In the genomic region with DNA sequence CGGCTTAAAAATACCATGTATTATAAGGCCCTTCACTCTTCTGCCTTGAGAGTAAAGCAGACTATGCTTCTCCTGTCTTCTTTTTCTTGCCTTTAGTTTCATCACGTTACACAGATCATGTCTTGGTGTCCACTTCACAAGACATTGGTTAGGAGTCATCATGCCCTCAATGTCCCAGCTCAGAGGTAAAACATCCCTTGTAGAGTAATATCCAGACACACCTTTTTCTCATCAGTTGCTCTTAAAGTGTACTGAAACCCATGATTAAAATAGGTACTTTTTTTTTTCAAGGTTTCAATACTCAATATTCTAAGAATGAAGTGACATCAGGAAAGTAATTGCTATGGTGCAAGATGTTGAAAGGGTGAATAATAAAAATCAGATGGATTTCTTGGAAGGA, we compare ENCODE assay signal across 19 cellular contexts.
DNase-seq lines count a peak whose midpoint lies in the region; ATAC-seq lines count a peak whose summit lies in the region.
"Had no signal": no experiment of that assay in that cellular context is flagged by ENCODE, and none has a peak within 500 bp of the region (broad histone marks: within the 10 kb centered on the region; RNA-seq: fewer than 3 reads in every experiment).

No MANE protein-coding gene starts in this region.

- POLR2A ChIA-PET in activated CD4-positive, alpha-beta T cell treated with anti-CD3 and anti-CD28 coated beads for 36 hours (lab: Charles Lee), result no interaction called here
- POLR2A ChIA-PET in naive thymus-derived CD4-positive, alpha-beta T cell (lab: Charles Lee), result no interaction called here

- ATAC-seq in activated CD4-positive, alpha-beta T cell treated with anti-CD3 and anti-CD28 coated beads for 36 hours, result peak; percentile 77
- ATAC-seq in activated naive CD4-positive, alpha-beta T cell treated with anti-CD3 and anti-CD28 coated beads, Interleukin-2, amount 50 U/mL, for 72 hours, result peak; percentile 18 to 85
- ATAC-seq in activated T-helper 17 cell treated with anti-CD3 and anti-CD28 coated beads, Interleukin-2, amount 50 U/mL, for 72 hours (replicated peaks), result peak; percentile 75
- ATAC-seq in stimulated activated effector memory CD8-positive, alpha-beta T cell treated with anti-CD3 and anti-CD28 coated beads, Interleukin-12 subunit alpha, Interleukin-12 subunit beta, amount 100 ng/mL, for 72 hours, result peak; percentile 58
- no peak for ATAC-seq in naive thymus-derived CD4-positive, alpha-beta T cell
- ATAC-seq: A549; CD8-positive, alpha-beta T cell had no signal

- H3K27me3 ChIP-seq in naive thymus-derived CD4-positive, alpha-beta T cell (ENCODE audit: control insufficient read depth in 2 of 2, insufficient read depth in 2 of 2, low read length in 2 of 2), result no peaks in the 10 kb centered on the region
- H3K27me3 ChIP-seq: BLaER1 treated with 17β-estradiol and CSF1 and Interleukin-3, amounts not matched to agents 10 nM and 100 nM had no signal

- H3K27ac Mint-ChIP-seq in activated CD4-positive, alpha-beta T cell treated with anti-CD3 and anti-CD28 coated beads for 36 hours, result no peak overlapping the region
- no peak overlapping the region for H3K27ac Mint-ChIP-seq in activated naive CD4-positive, alpha-beta T cell treated with anti-CD3 and anti-CD28 coated beads, Interleukin-2, amount 50 U/mL, for 72 hours
- H3K27ac Mint-ChIP-seq in activated naive CD4-positive, alpha-beta T cell treated with anti-CD3 and anti-CD28 coated beads, Interleukin-2, amount 10 ng/mL, durations not matched to agents 7 days and 5 days, result no peak overlapping the region
- no peak overlapping the region for H3K27ac Mint-ChIP-seq in activated T-helper 17 cell treated with anti-CD3 and anti-CD28 coated beads, Interleukin-2, amount 50 U/mL, for 72 hours
- H3K27ac Mint-ChIP-seq in stimulated activated effector memory CD8-positive, alpha-beta T cell treated with anti-CD3 and anti-CD28 coated beads, Interleukin-12 subunit alpha, Interleukin-12 subunit beta, amount 100 ng/mL, for 72 hours, result no peak overlapping the region
- no peak overlapping the region for H3K27ac Mint-ChIP-seq in naive thymus-derived CD4-positive, alpha-beta T cell
- H3K27ac Mint-ChIP-seq: B cell; CD4-positive, alpha-beta T cell; CD8-positive, alpha-beta T cell had no signal

- DNase-seq in activated CD4-positive, alpha-beta T cell treated with anti-CD3 and anti-CD28 coated beads for 36 hours, result no peak
- no peak for DNase-seq in activated CD4-positive, alpha-beta T cell treated with anti-CD3 and anti-CD28 coated beads for 4 hours
- no peak for DNase-seq in activated naive CD4-positive, alpha-beta T cell treated with anti-CD3 and anti-CD28 coated beads, Interleukin-2, amount 50 U/mL, for 72 hours (ENCODE audit: low spot score in 2 of 2)
- DNase-seq in activated naive CD4-positive, alpha-beta T cell treated with anti-CD3 and anti-CD28 coated beads, Interleukin-2, amount 10 ng/mL, durations not matched to agents 7 days and 5 days, result no peak
- DNase-seq in stimulated activated effector memory CD8-positive, alpha-beta T cell treated with anti-CD3 and anti-CD28 coated beads, Interleukin-12 subunit alpha, Interleukin-12 subunit beta, amount 100 ng/mL, for 72 hours (ENCODE audit: low spot score in 2 of 2), result no peak
- no peak for DNase-seq in naive thymus-derived CD4-positive, alpha-beta T cell
- DNase-seq: AML-193; Caco-2; Calu3; CD4-positive, alpha-beta T cell; CD8-positive, alpha-beta T cell; DMS79 treated with DMSO at 0.1 percent for 48 hours; GF-D8 had no signal

- H3K36me3 Mint-ChIP-seq in activated CD4-positive, alpha-beta T cell treated with anti-CD3 and anti-CD28 coated beads for 36 hours (ENCODE audit: low read depth), result no peaks in the 10 kb centered on the region
- no peaks in the 10 kb centered on the region for H3K36me3 Mint-ChIP-seq in activated naive CD4-positive, alpha-beta T cell treated with anti-CD3 and anti-CD28 coated beads, Interleukin-2, amount 50 U/mL, for 72 hours
- no peaks in the 10 kb centered on the region for H3K36me3 Mint-ChIP-seq in activated naive CD4-positive, alpha-beta T cell treated with anti-CD3 and anti-CD28 coated beads, Interleukin-2, amount 10 ng/mL, durations not matched to agents 7 days and 5 days
- H3K36me3 Mint-ChIP-seq in activated T-helper 17 cell treated with anti-CD3 and anti-CD28 coated beads, Interleukin-2, amount 50 U/mL, for 72 hours (ENCODE audit: low read depth), result no peaks in the 10 kb centered on the region
- no peaks in the 10 kb centered on the region for H3K36me3 Mint-ChIP-seq in stimulated activated effector memory CD8-positive, alpha-beta T cell treated with anti-CD3 and anti-CD28 coated beads, Interleukin-12 subunit alpha, Interleukin-12 subunit beta, amount 100 ng/mL, for 72 hours
- no peaks in the 10 kb centered on the region for H3K36me3 Mint-ChIP-seq in naive thymus-derived CD4-positive, alpha-beta T cell
- H3K36me3 Mint-ChIP-seq: CD8-positive, alpha-beta T cell had no signal

- no peak overlapping the region for H3K27ac ChIP-seq in naive thymus-derived CD4-positive, alpha-beta T cell (ENCODE audit: low read depth, low read length)
- H3K27ac ChIP-seq: 22Rv1; A549; BLaER1 treated with 17β-estradiol and CSF1 and Interleukin-3, amounts not matched to agents 10 nM and 100 nM; C4-2B had no signal

- intact Hi-C loops in activated CD4-positive, alpha-beta T cell treated with anti-CD3 and anti-CD28 coated beads for 36 hours (cut with DNase I, micrococcal nuclease), result no loop called here
- intact Hi-C loops in naive thymus-derived CD4-positive, alpha-beta T cell (cut with micrococcal nuclease), result no loop called here

- no peak overlapping the region for H3K4me3 ChIP-seq in naive thymus-derived CD4-positive, alpha-beta T cell (ENCODE audit: low read length)
- H3K4me3 ChIP-seq: A549; BLaER1 treated with 17β-estradiol and CSF1 and Interleukin-3, amounts not matched to agents 10 nM and 100 nM had no signal

- no peaks in the 10 kb centered on the region for H3K9me3 Mint-ChIP-seq in activated CD4-positive, alpha-beta T cell treated with anti-CD3 and anti-CD28 coated beads for 36 hours (ENCODE audit: low read depth)
- H3K9me3 Mint-ChIP-seq in activated naive CD4-positive, alpha-beta T cell treated with anti-CD3 and anti-CD28 coated beads, Interleukin-2, amount 50 U/mL, for 72 hours, result peaks cover 6 to 10% of the 10 kb centered on the region in 2 donors
- no peaks in the 10 kb centered on the region for H3K9me3 Mint-ChIP-seq in activated naive CD4-positive, alpha-beta T cell treated with anti-CD3 and anti-CD28 coated beads, Interleukin-2, amount 10 ng/mL, durations not matched to agents 7 days and 5 days
- no peaks in the 10 kb centered on the region for H3K9me3 Mint-ChIP-seq in activated T-helper 17 cell treated with anti-CD3 and anti-CD28 coated beads, Interleukin-2, amount 50 U/mL, for 72 hours
- H3K9me3 Mint-ChIP-seq in stimulated activated effector memory CD8-positive, alpha-beta T cell treated with anti-CD3 and anti-CD28 coated beads, Interleukin-12 subunit alpha, Interleukin-12 subunit beta, amount 100 ng/mL, for 72 hours, result no peaks in the 10 kb centered on the region
- peaks cover 0 to 6% (median 0%) of the 10 kb centered on the region in 11 donors for H3K9me3 Mint-ChIP-seq in naive thymus-derived CD4-positive, alpha-beta T cell
- H3K9me3 Mint-ChIP-seq: CD4-positive, alpha-beta T cell; CD8-positive, alpha-beta T cell had no signal

- H3K4me3 Mint-ChIP-seq in activated CD4-positive, alpha-beta T cell treated with anti-CD3 and anti-CD28 coated beads for 36 hours, result no peak overlapping the region
- no peak overlapping the region for H3K4me3 Mint-ChIP-seq in activated naive CD4-positive, alpha-beta T cell treated with anti-CD3 and anti-CD28 coated beads, Interleukin-2, amount 10 ng/mL, durations not matched to agents 7 days and 5 days
- no peak overlapping the region for H3K4me3 Mint-ChIP-seq in activated T-helper 17 cell treated with anti-CD3 and anti-CD28 coated beads, Interleukin-2, amount 50 U/mL, for 72 hours
- H3K4me3 Mint-ChIP-seq in stimulated activated effector memory CD8-positive, alpha-beta T cell treated with anti-CD3 and anti-CD28 coated beads, Interleukin-12 subunit alpha, Interleukin-12 subunit beta, amount 100 ng/mL, for 72 hours, result no peak overlapping the region
- no peak overlapping the region for H3K4me3 Mint-ChIP-seq in naive thymus-derived CD4-positive, alpha-beta T cell
- H3K4me3 Mint-ChIP-seq: B cell; CD4-positive, alpha-beta T cell; CD8-positive, alpha-beta T cell had no signal

- H3K4me1 Mint-ChIP-seq in activated CD4-positive, alpha-beta T cell treated with anti-CD3 and anti-CD28 coated beads for 36 hours, result peaks cover 6% of the 10 kb centered on the region
- H3K4me1 Mint-ChIP-seq in activated naive CD4-positive, alpha-beta T cell treated with anti-CD3 and anti-CD28 coated beads, Interleukin-2, amount 10 ng/mL, durations not matched to agents 7 days and 5 days, result no peaks in the 10 kb centered on the region
- peaks cover 6% of the 10 kb centered on the region for H3K4me1 Mint-ChIP-seq in activated T-helper 17 cell treated with anti-CD3 and anti-CD28 coated beads, Interleukin-2, amount 50 U/mL, for 72 hours
- peaks cover 5% of the 10 kb centered on the region for H3K4me1 Mint-ChIP-seq in stimulated activated effector memory CD8-positive, alpha-beta T cell treated with anti-CD3 and anti-CD28 coated beads, Interleukin-12 subunit alpha, Interleukin-12 subunit beta, amount 100 ng/mL, for 72 hours
- H3K4me1 Mint-ChIP-seq in naive thymus-derived CD4-positive, alpha-beta T cell, result no peaks in the 10 kb centered on the region
- H3K4me1 Mint-ChIP-seq: B cell had no signal

- CTCF ChIA-PET in activated CD4-positive, alpha-beta T cell treated with anti-CD3 and anti-CD28 coated beads for 36 hours (lab: Charles Lee), result no interaction called here
- CTCF ChIA-PET in activated naive CD4-positive, alpha-beta T cell treated with anti-CD3 and anti-CD28 coated beads, Interleukin-2, amount 10 ng/mL, durations not matched to agents 7 days and 5 days (lab: Charles Lee), result no interaction called here
- CTCF ChIA-PET in naive thymus-derived CD4-positive, alpha-beta T cell (lab: Charles Lee), result no interaction called here

- H3K36me3 ChIP-seq in naive thymus-derived CD4-positive, alpha-beta T cell (ENCODE audit: control insufficient read depth in 2 of 3, insufficient read depth in 3 of 3, low read length in 3 of 3), result no peaks in the 10 kb centered on the region
- H3K36me3 ChIP-seq: BLaER1 treated with 17β-estradiol and CSF1 and Interleukin-3, amounts not matched to agents 10 nM and 100 nM had no signal

- no peaks in the 10 kb centered on the region for H3K4me1 ChIP-seq in naive thymus-derived CD4-positive, alpha-beta T cell (ENCODE audit: control insufficient read depth in 2 of 2, insufficient read depth in 2 of 2, low read length in 2 of 2)
- H3K4me1 ChIP-seq: A549; BLaER1 treated with 17β-estradiol and CSF1 and Interleukin-3, amounts not matched to agents 10 nM and 100 nM; Caco-2 had no signal

- H3K9me3 ChIP-seq in naive thymus-derived CD4-positive, alpha-beta T cell (ENCODE audit: control insufficient read depth in 2 of 3, low read length in 3 of 3), result no peaks in the 10 kb centered on the region
- H3K9me3 ChIP-seq: A549, Caco-2 had no signal

- peaks cover 22% of the 10 kb centered on the region for H3K27me3 Mint-ChIP-seq in activated CD4-positive, alpha-beta T cell treated with anti-CD3 and anti-CD28 coated beads for 36 hours
- H3K27me3 Mint-ChIP-seq in activated naive CD4-positive, alpha-beta T cell treated with anti-CD3 and anti-CD28 coated beads, Interleukin-2, amount 10 ng/mL, durations not matched to agents 7 days and 5 days, result no peaks in the 10 kb centered on the region
- H3K27me3 Mint-ChIP-seq in activated T-helper 17 cell treated with anti-CD3 and anti-CD28 coated beads, Interleukin-2, amount 50 U/mL, for 72 hours, result peaks cover 23% of the 10 kb centered on the region
- peaks cover 0 to 36% (median 18%) of the 10 kb centered on the region in 5 donors for H3K27me3 Mint-ChIP-seq in naive thymus-derived CD4-positive, alpha-beta T cell
